ENCODE assay signal across 18 cellular contexts in the genomic region with DNA sequence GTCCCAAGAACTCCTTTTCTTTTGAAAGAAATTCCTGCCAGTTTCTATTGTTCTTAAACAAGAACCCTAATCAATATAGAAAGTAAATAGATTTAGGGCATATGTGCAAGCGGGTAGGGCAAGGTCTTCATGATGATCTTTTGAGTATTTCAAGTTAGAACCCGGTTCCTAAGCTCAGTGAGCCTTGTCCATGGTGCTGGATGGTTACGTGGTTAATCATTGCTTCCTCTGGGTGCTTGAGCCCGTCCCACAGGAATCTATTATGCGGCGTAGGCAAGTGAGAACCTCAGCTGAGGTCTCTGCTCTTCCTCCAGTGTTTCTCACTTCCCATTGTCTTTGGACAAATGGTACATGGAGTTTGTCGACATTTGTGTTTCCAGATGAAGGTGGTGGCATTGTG.
DNase-seq lines count a peak whose midpoint lies in the region; ATAC-seq and TF ChIP-seq lines count a peak whose summit lies in the region.
"Had no signal": no experiment of that assay in that cellular context is flagged by ENCODE, and none has a peak within 500 bp of the region (broad histone marks: within the 10 kb centered on the region; RNA-seq: fewer than 3 reads in every experiment).

No MANE protein-coding gene starts in this region.

- no peak overlapping the region for H3K4me2 ChIP-seq in osteoblast (ENCODE audit: insufficient read depth, low read length)

- peaks cover 0 to 3% (median 0%) of the 10 kb centered on the region in 4 donors for H3K27me3 ChIP-seq in liver (ENCODE audit: control insufficient read depth in 4 of 4, insufficient read depth in 4 of 4, low read length in 3 of 4)
- H3K27me3 ChIP-seq in osteoblast (ENCODE audit: insufficient read depth, low read length) = no peaks in the 10 kb centered on the region
- H3K27me3 ChIP-seq: neutrophil, vagina had no signal

- H3K9me3 ChIP-seq in liver (ENCODE audit: control insufficient read depth in 4 of 4, low read length in 3 of 4) = no peaks in the 10 kb centered on the region
- peaks cover 3% of the 10 kb centered on the region for H3K9me3 ChIP-seq in osteoblast (ENCODE audit: low read depth, low read length)
- H3K9me3 ChIP-seq: neutrophil, vagina had no signal

- TF ChIP-seq RAD21 in Ishikawa (IDR thresholded peaks at IDR 0.05; ENCODE audit: low read depth) (no peak), liver (IDR thresholded peaks at IDR 0.05) (no peak)

- no peak overlapping the region for H3K9ac ChIP-seq in liver (ENCODE audit: low read depth in 1 of 2, low read length in 2 of 2)

- TF ChIP-seq EP300 in Ishikawa (IDR thresholded peaks at IDR 0.05; ENCODE audit: borderline replicate concordance) = no peak

- no peak overlapping the region for H3K27ac ChIP-seq in liver (ENCODE audit: low read depth in 1 of 2, low read length in 2 of 2)
- H3K27ac ChIP-seq in osteoblast (ENCODE audit: low read depth, low read length) = no peak overlapping the region
- H3K27ac ChIP-seq: epithelial cell of prostate, neutrophil, vagina had no signal

- no peaks in the 10 kb centered on the region for H4K20me1 ChIP-seq in osteoblast (ENCODE audit: insufficient read depth, low read length)

- in situ Hi-C loops in Caki2 (cut with HindIII; ENCODE audit: low pct_unique_long_range_greater_than_20kb, low sequenced_read_pairs) = no loop called here

- WGBS in liver = 19% methylated on average over 7 of the region's 7 CpGs

- H3K4me3 ChIP-seq in liver (ENCODE audit: low read depth in 1 of 3, low read length in 3 of 3) (no peak overlapping the region), osteoblast (ENCODE audit: insufficient read depth, low read length) (no peak overlapping the region)
- H3K4me3 ChIP-seq: vagina had no signal

- H3K79me2 ChIP-seq in osteoblast (ENCODE audit: insufficient read depth, low read length) = no peaks in the 10 kb centered on the region

- no peak overlapping the region for H2AFZ ChIP-seq in osteoblast (ENCODE audit: low read length)

- no peak for TF ChIP-seq CTCF in liver (IDR thresholded peaks at IDR 0.05; ENCODE audit: low read depth, low read length, missing input control)
- TF ChIP-seq CTCF in osteoblast (IDR thresholded peaks at IDR 0.05; ENCODE audit: extremely low read depth, low read depth, low read length) = no peak

- DNase-seq in Caki2 (ENCODE audit: low read depth) = peak; percentile 30
- peak; percentile 10 for DNase-seq in astrocyte of the hippocampus (ENCODE audit: low read depth, low spot score)
- no peak for DNase-seq in stimulated activated naive CD8-positive, alpha-beta T cell treated with anti-CD3 and anti-CD28 coated beads, Interleukin-15, Interleukin-2, amounts not matched to agents 100 U/mL and 50 U/mL, for 24 hours
- no peak for DNase-seq in osteoblast (ENCODE audit: insufficient read length, low spot score, missing footprints)
- no peak for DNase-seq in HUDEP-2 (lab: John Stamatoyannopoulos, UW; ENCODE audit: unreplicated experiment in 76 of 76)
- DNase-seq: activated CD4-positive, alpha-beta T cell treated with anti-CD3 and anti-CD28 coated beads, Interleukin-2, amount 10 ng/mL, durations not matched to agents 24 days and 14 days; dermis blood vessel endothelial cell; foreskin fibroblast; NCI-H1930; NCI-H446 treated with DMSO at 0.1 percent for 48 hours; stimulated activated CD4-positive, alpha-beta T cell treated with anti-CD3 and anti-CD28 coated beads, Interleukin-12 subunit alpha, Interleukin-12 subunit beta, amount 100 ng/mL, for 4 hours had no signal

- no peak for ATAC-seq in stimulated activated naive CD8-positive, alpha-beta T cell treated with anti-CD3 and anti-CD28 coated beads, Interleukin-15, Interleukin-2, amounts not matched to agents 100 U/mL and 50 U/mL, for 24 hours
- ATAC-seq in GM19452 (IDR thresholded peaks at IDR 0.05; ENCODE audit: unreplicated experiment) = no peak
- ATAC-seq: left lobe of liver had no signal

- H3K36me3 ChIP-seq in liver (ENCODE audit: control insufficient read depth in 4 of 4, insufficient read depth in 3 of 4, low read depth in 1 of 4, low read length in 3 of 4) = no peaks in the 10 kb centered on the region
- no peaks in the 10 kb centered on the region for H3K36me3 ChIP-seq in osteoblast (ENCODE audit: insufficient read depth, low read length)
- H3K36me3 ChIP-seq: neutrophil, vagina had no signal

- no peaks in the 10 kb centered on the region for H3K4me1 ChIP-seq in liver (ENCODE audit: control insufficient read depth in 4 of 4, insufficient read depth in 4 of 4, low read length in 3 of 4)
- H3K4me1 ChIP-seq in osteoblast (ENCODE audit: insufficient read depth, low read length) = no peaks in the 10 kb centered on the region
- H3K4me1 ChIP-seq: vagina had no signal

TF ChIP-seq in Ishikawa, 13 proteins besides CTCF, POLR2A, EP300 and RAD21 (continues in another document):
- TF ChIP-seq, protein P1, sequence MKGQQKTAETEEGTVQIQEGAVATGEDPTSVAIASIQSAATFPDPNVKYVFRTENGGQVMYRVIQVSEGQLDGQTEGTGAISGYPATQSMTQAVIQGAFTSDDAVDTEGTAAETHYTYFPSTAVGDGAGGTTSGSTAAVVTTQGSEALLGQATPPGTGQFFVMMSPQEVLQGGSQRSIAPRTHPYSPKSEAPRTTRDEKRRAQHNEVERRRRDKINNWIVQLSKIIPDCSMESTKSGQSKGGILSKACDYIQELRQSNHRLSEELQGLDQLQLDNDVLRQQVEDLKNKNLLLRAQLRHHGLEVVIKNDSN (IDR thresholded peaks at IDR 0.05) = no peak
- TF ChIP-seq FOXM1 (IDR thresholded peaks at IDR 0.05; ENCODE audit: borderline replicate concordance, low read depth) = no peak
- TF ChIP-seq, protein P2, sequence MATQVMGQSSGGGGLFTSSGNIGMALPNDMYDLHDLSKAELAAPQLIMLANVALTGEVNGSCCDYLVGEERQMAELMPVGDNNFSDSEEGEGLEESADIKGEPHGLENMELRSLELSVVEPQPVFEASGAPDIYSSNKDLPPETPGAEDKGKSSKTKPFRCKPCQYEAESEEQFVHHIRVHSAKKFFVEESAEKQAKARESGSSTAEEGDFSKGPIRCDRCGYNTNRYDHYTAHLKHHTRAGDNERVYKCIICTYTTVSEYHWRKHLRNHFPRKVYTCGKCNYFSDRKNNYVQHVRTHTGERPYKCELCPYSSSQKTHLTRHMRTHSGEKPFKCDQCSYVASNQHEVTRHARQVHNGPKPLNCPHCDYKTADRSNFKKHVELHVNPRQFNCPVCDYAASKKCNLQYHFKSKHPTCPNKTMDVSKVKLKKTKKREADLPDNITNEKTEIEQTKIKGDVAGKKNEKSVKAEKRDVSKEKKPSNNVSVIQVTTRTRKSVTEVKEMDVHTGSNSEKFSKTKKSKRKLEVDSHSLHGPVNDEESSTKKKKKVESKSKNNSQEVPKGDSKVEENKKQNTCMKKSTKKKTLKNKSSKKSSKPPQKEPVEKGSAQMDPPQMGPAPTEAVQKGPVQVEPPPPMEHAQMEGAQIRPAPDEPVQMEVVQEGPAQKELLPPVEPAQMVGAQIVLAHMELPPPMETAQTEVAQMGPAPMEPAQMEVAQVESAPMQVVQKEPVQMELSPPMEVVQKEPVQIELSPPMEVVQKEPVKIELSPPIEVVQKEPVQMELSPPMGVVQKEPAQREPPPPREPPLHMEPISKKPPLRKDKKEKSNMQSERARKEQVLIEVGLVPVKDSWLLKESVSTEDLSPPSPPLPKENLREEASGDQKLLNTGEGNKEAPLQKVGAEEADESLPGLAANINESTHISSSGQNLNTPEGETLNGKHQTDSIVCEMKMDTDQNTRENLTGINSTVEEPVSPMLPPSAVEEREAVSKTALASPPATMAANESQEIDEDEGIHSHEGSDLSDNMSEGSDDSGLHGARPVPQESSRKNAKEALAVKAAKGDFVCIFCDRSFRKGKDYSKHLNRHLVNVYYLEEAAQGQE (IDR thresholded peaks at IDR 0.05; ENCODE audit: low read depth) = peak; percentile 83
- TF ChIP-seq YY1 (IDR thresholded peaks at IDR 0.05; ENCODE audit: low read depth) = no peak
- no peak for TF ChIP-seq TCF12 (IDR thresholded peaks at IDR 0.05; ENCODE audit: low read depth)
- TF ChIP-seq ZBTB7A (IDR thresholded peaks at IDR 0.05; ENCODE audit: low read depth) = no peak

TF ChIP-seq in liver, 16 proteins besides CTCF, POLR2A, EP300 and RAD21:
- TF ChIP-seq TAF1 (conservative IDR thresholded peaks at IDR 0.05) (no peak), GABPA (IDR thresholded peaks at IDR 0.05 in 1 of 2, conservative IDR thresholded peaks at IDR 0.05 in 1 of 2) (no peak), YY1 (IDR thresholded peaks at IDR 0.05) (no peak)
- TF ChIP-seq, protein P3, sequence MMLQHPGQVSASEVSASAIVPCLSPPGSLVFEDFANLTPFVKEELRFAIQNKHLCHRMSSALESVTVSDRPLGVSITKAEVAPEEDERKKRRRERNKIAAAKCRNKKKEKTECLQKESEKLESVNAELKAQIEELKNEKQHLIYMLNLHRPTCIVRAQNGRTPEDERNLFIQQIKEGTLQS (IDR thresholded peaks at IDR 0.05) = no peak
- TF ChIP-seq, protein P2 (IDR thresholded peaks at IDR 0.05) = peak; percentile 90

Comparison
In these comparisons a context has a peak if more than half of its experiments do, and no peak if none do; other contexts are left out.
1. DNase-seq: peak in Caki2 (single experiment) and astrocyte of the hippocampus (single experiment); none in stimulated activated naive CD8-positive, alpha-beta T cell treated with anti-CD3 and anti-CD28 coated beads, Interleukin-15, Interleukin-2, amounts not matched to agents 100 U/mL and 50 U/mL, for 24 hours (single experiment), osteoblast (single experiment) and HUDEP-2 (0 of 76).